8 cellular contexts compared by ENCODE assay signal in the genomic region with DNA sequence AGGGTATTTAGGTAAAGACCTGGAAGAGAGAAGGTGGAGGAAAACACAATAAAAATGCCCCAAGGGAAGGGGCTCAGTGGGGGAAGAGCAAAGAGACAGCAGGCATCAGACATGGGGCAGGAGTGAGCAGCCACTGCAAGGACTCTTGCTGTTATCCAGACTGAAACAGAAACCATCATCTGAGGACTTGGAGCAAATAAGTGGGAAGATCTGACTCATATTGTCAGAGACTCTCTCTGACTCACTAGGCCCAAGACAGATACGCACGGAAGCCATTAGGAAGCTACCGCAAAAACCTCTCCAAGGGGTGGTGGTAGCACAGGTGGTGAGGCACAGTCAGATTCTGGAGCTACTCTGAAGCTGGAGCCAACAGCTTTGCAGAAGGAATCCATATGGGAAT.
A peak's percentile ranks its signal among the peaks of the same experiment; 100 is the strongest.
DNase-seq lines count a peak whose midpoint lies in the region; ATAC-seq lines count a peak whose summit lies in the region.

No MANE protein-coding gene starts in this region.

- no peaks in the 10 kb centered on the region for H3K27me3 Mint-ChIP-seq in activated naive CD8-positive, alpha-beta T cell

- no peaks in the 10 kb centered on the region for H3K9me3 Mint-ChIP-seq in activated naive CD8-positive, alpha-beta T cell (ENCODE audit: low read depth)

- peak; percentile 64 for ATAC-seq in HG03097 (IDR thresholded peaks at IDR 0.05; ENCODE audit: low FRiP score, unreplicated experiment)

- peak overlapping the region; percentile 8 for H3K4me3 Mint-ChIP-seq in activated naive CD8-positive, alpha-beta T cell

- peak; percentile 80 for DNase-seq in EL
- DNase-seq in pons (ENCODE audit: low spot score): peak; percentile 22
- DNase-seq in HuH-7.5 (ENCODE audit: low spot score): no peak
- DNase-seq in NCI-H1436 treated with DMSO at 0.1 percent for 48 hours (lab: John Stamatoyannopoulos, UW): no peak
- no peak for DNase-seq in activated CD8-positive, alpha-beta memory T cell treated with anti-CD3 and anti-CD28 coated beads, Interleukin-2, amount 50 U/mL, for 4 hours
- no peak for DNase-seq in RPMI8226

- peaks cover 20% of the 10 kb centered on the region for H3K36me3 Mint-ChIP-seq in activated naive CD8-positive, alpha-beta T cell

- peaks cover 2% of the 10 kb centered on the region for H3K4me1 Mint-ChIP-seq in activated naive CD8-positive, alpha-beta T cell (ENCODE audit: low read depth)

- no peak overlapping the region for H3K27ac Mint-ChIP-seq in activated naive CD8-positive, alpha-beta T cell

Comparison
In these comparisons a context has a peak if more than half of its experiments do, and no peak if none do; other contexts are left out.
1. DNase-seq: peak in EL (single experiment) and pons (single experiment); none in HuH-7.5 (single experiment), NCI-H1436 treated with DMSO at 0.1 percent for 48 hours (single experiment), activated CD8-positive, alpha-beta memory T cell treated with anti-CD3 and anti-CD28 coated beads, Interleukin-2, amount 50 U/mL, for 4 hours (single experiment) and RPMI8226 (single experiment).